ENCODE assay signal across 19 cellular contexts in genomic region chr1:8910914-8911313, GRCh38. TPM values are rescaled to one million over a fixed set of nuclear protein-coding genes. Genes with fewer than 3 reads are reported as not detected.
DNase-seq lines count a peak whose midpoint lies in the region; ATAC-seq, FAIRE-seq and TF ChIP-seq lines count a peak whose summit lies in the region.
"Had no signal": no experiment of that assay in that cellular context is flagged by ENCODE, and none has a peak within 500 bp of the region (broad histone marks: within the 10 kb centered on the region; RNA-seq: fewer than 3 reads in every experiment).

No MANE protein-coding gene starts in this region.

- no peaks in the 10 kb centered on the region for H4K20me1 ChIP-seq in keratinocyte (ENCODE audit: control insufficient read depth, extremely low read depth, insufficient read depth, low read length)
- H4K20me1 ChIP-seq: BLaER1 had no signal

- no peak overlapping the region for H3K27ac ChIP-seq in keratinocyte (ENCODE audit: control insufficient read depth, insufficient read depth, low read length)
- H3K27ac ChIP-seq in pancreas = no peak overlapping the region
- H3K27ac ChIP-seq: BLaER1, SK-N-MC had no signal

- H3K36me3 ChIP-seq in keratinocyte (ENCODE audit: control insufficient read depth in 2 of 2, extremely low read depth in 1 of 2, insufficient read depth in 2 of 2, low read length in 2 of 2) = no peaks in the 10 kb centered on the region
- H3K36me3 ChIP-seq in pancreas = no peaks in the 10 kb centered on the region
- H3K36me3 ChIP-seq: BLaER1 had no signal

- H3K4me3 ChIP-seq in keratinocyte (ENCODE audit: control insufficient read depth in 2 of 3, extremely low read depth in 1 of 3, insufficient read depth in 2 of 3, low read depth in 1 of 3, low read length in 3 of 3) (no peak overlapping the region), pancreas (no peak overlapping the region)
- H3K4me3 ChIP-seq: BLaER1, SK-N-MC had no signal

- no peak for ATAC-seq in pancreas
- ATAC-seq in GM21381 (IDR thresholded peaks at IDR 0.05; ENCODE audit: unreplicated experiment) = no peak
- no peak for ATAC-seq in HG03378 (IDR thresholded peaks at IDR 0.05; ENCODE audit: unreplicated experiment)

- no peak for TF ChIP-seq CTCF in keratinocyte (optimal IDR thresholded peaks at IDR 0.05 in 1 of 3, IDR thresholded peaks at IDR 0.05 in 1 of 3, conservative IDR thresholded peaks at IDR 0.05 in 1 of 3; ENCODE audit: extremely low read depth in 1 of 3, insufficient read depth in 2 of 3, low read length in 3 of 3)
- no peak for TF ChIP-seq CTCF in pancreas (IDR thresholded peaks at IDR 0.05)
- no peak for TF ChIP-seq CTCF in GM10266 (IDR thresholded peaks at IDR 0.05; ENCODE audit: control insufficient read depth, insufficient read depth, low read depth, missing control alignments)

- 60 to 61% methylated on average over 6 of the region's 6 CpGs for WGBS in pancreas, 2 donors

- dilution Hi-C loops in keratinocyte (cut with MboI; ENCODE audit: extremely low pct_ligation_motif_present, low sequenced_read_pairs) = no loop called here

- peak overlapping the region; percentile 50 for H3K4me2 ChIP-seq in keratinocyte (ENCODE audit: control insufficient read depth, extremely low read depth, insufficient read depth, low read depth, low read length)
- H3K4me2 ChIP-seq: BLaER1 had no signal

- FAIRE-seq in keratinocyte (lab: Jason Lieb, UNC) = peak; percentile 13
- no peak for FAIRE-seq in pancreas (lab: Jason Lieb, UNC)

- H3K4me1 ChIP-seq in keratinocyte (ENCODE audit: control insufficient read depth, extremely low read depth, insufficient read depth, low read length) (peaks cover 12% of the 10 kb centered on the region), pancreas (no peaks in the 10 kb centered on the region)

- H3K9me3 ChIP-seq in keratinocyte (ENCODE audit: control insufficient read depth, low read depth, low read length) (no peaks in the 10 kb centered on the region), pancreas (no peaks in the 10 kb centered on the region)

- H3K36me3 Mint-ChIP-seq in activated naive CD8-positive, alpha-beta T cell = peaks cover 11% of the 10 kb centered on the region

- H3K4me1 Mint-ChIP-seq in activated naive CD8-positive, alpha-beta T cell (ENCODE audit: low read depth) = peaks cover 44% of the 10 kb centered on the region
- H3K4me1 Mint-ChIP-seq: naive B cell had no signal

- H3K79me2 ChIP-seq in keratinocyte (ENCODE audit: control insufficient read depth, insufficient read depth, low read length) = no peaks in the 10 kb centered on the region

- no peak overlapping the region for H3K4me3 Mint-ChIP-seq in activated naive CD8-positive, alpha-beta T cell
- H3K4me3 Mint-ChIP-seq: activated CD4-positive, alpha-beta memory T cell treated with anti-CD3 and anti-CD28 coated beads, Interleukin-2, amount 10 ng/mL, durations not matched to agents 7 days and 5 days; IgD-negative memory B cell; naive B cell; type B pancreatic cell had no signal

- intact Hi-C loops in pancreas (cut with DNase I) = loop anchor here in 1 of 3 donors (10.0 kb wide), 1 partner anchor 194 kb away; no protein-coding TSS in a partner anchor

- no peaks in the 10 kb centered on the region for H3K9me1 ChIP-seq in keratinocyte (ENCODE audit: control insufficient read depth, extremely low read depth, insufficient read depth, low read length)

- H3K9me3 Mint-ChIP-seq in activated naive CD8-positive, alpha-beta T cell (ENCODE audit: low read depth) = no peaks in the 10 kb centered on the region
- H3K9me3 Mint-ChIP-seq: activated CD4-positive, alpha-beta memory T cell treated with anti-CD3 and anti-CD28 coated beads, Interleukin-2, amount 10 ng/mL, durations not matched to agents 7 days and 5 days; IgD-negative memory B cell; type B pancreatic cell had no signal

- DNase-seq in DMS153 (lab: John Stamatoyannopoulos, UW) (peak; percentile 81), HT1080 (ENCODE audit: low read depth) (peak; percentile 37), keratinocyte (ENCODE audit: low read depth, low spot score) (no peak), pancreas (no peak), GM10266 (ENCODE audit: extremely low spot score) (no peak)
- DNase-seq: activated CD4-positive, alpha-beta memory T cell treated with anti-CD3 and anti-CD28 coated beads, Interleukin-2, amount 10 ng/mL, durations not matched to agents 7 days and 5 days; activated naive CD4-positive, alpha-beta T cell; kidney glomerular epithelial cell; naive B cell; NCI-H1436 treated with DMSO at 0.1 percent for 48 hours had no signal

- H2AFZ ChIP-seq in keratinocyte (ENCODE audit: control insufficient read depth, low read length) = no peak overlapping the region

- H3K27me3 ChIP-seq in keratinocyte (ENCODE audit: control insufficient read depth, extremely low read depth, insufficient read depth, low read length) (no peaks in the 10 kb centered on the region), pancreas (no peaks in the 10 kb centered on the region)
- H3K27me3 ChIP-seq: BLaER1 had no signal

- H3K27me3 Mint-ChIP-seq in activated naive CD8-positive, alpha-beta T cell = no peaks in the 10 kb centered on the region
- H3K27me3 Mint-ChIP-seq: naive B cell, type B pancreatic cell had no signal

- peak overlapping the region; percentile 88 for H3K27ac Mint-ChIP-seq in activated naive CD8-positive, alpha-beta T cell
- H3K27ac Mint-ChIP-seq: activated CD4-positive, alpha-beta memory T cell treated with anti-CD3 and anti-CD28 coated beads, Interleukin-2, amount 10 ng/mL, durations not matched to agents 7 days and 5 days; IgD-negative memory B cell; type B pancreatic cell had no signal

- no peak overlapping the region for H3K9ac ChIP-seq in keratinocyte (ENCODE audit: control insufficient read depth, extremely low read depth, insufficient read depth, low read length)
- H3K9ac ChIP-seq: BLaER1 had no signal

RNA-seq across cellular contexts. Expression of gene ENO1, which starts 32.4 kb away (rescaled TPM):
- 3,632 and 3,729 TPM in 2 replicates for total RNA-seq in HT1080 (2014; rRNA removed; shearing (Covaris generic))
- 2,345 and 2,620 TPM in 2 replicates for polyA plus RNA-seq in HT1080 (2015; cell fraction: cytosol; rRNA removed)
- polyA plus RNA-seq in HT1080 (2015; cell fraction: nucleus; rRNA removed) = 3,922 and 4,106 TPM in 2 replicates
- polyA plus RNA-seq in keratinocyte (1,831 to 2,152 TPM (median 1,908 TPM) in 3 replicates), pancreas (100 to 1,000 TPM in 1 of 2 donors, 10 to 100 TPM in 1; 99.2 to 180 TPM)
- polyA plus RNA-seq in keratinocyte (2011; ENCODE audit: low read depth) = 5,319 TPM
- polyA plus RNA-seq in keratinocyte (2011; cell fraction: cytosol; rRNA removed) = 1,516 and 1,792 TPM in 2 replicates
- polyA plus RNA-seq in keratinocyte (2011; cell fraction: nucleus; rRNA removed) = 1,367 and 1,540 TPM in 2 replicates
- polyA plus RNA-seq in keratinocyte (2012; ENCODE audit: low replicate concordance) = 973 and 2,209 TPM in 2 replicates
- polyA minus RNA-seq in keratinocyte = 2,026 to 2,762 TPM (median 2,694 TPM) in 3 replicates
- polyA minus RNA-seq in keratinocyte (2011; cell fraction: cytosol; rRNA and poly(A)+ RNA removed) = 1,962 TPM
- 651 and 812 TPM in 2 replicates for polyA minus RNA-seq in keratinocyte (2011; cell fraction: nucleus; rRNA and poly(A)+ RNA removed)
- 100 to 1,000 TPM in 4 of 6 donors, 10 to 100 TPM in 2; 69.9 to 299 (median 166) TPM for total RNA-seq in pancreas

RNA-seq across cellular contexts. Expression of gene CA6, which starts 34.8 kb away (rescaled TPM):
- not detected in 2 replicates for total RNA-seq in HT1080 (2014; rRNA removed; shearing (Covaris generic))
- polyA plus RNA-seq in HT1080 (2015; cell fraction: cytosol; rRNA removed) = 0.05 TPM in 1 of 2 replicates, not detected in the other
- not detected in 2 replicates for polyA plus RNA-seq in HT1080 (2015; cell fraction: nucleus; rRNA removed)
- polyA plus RNA-seq in keratinocyte (not detected in 3 replicates), pancreas (not detected)
- not detected for polyA plus RNA-seq in keratinocyte (2011; ENCODE audit: low read depth)
- polyA plus RNA-seq in keratinocyte (2011; cell fraction: cytosol; rRNA removed) = not detected in 2 replicates
- polyA plus RNA-seq in keratinocyte (2011; cell fraction: nucleus; rRNA removed) = not detected in 2 replicates
- not detected in 2 replicates for polyA plus RNA-seq in keratinocyte (2012; ENCODE audit: low replicate concordance)
- polyA minus RNA-seq in keratinocyte = not detected in 3 replicates
- not detected for polyA minus RNA-seq in keratinocyte (2011; cell fraction: cytosol; rRNA and poly(A)+ RNA removed)
- polyA minus RNA-seq in keratinocyte (2011; cell fraction: nucleus; rRNA and poly(A)+ RNA removed) = not detected in 2 replicates
- total RNA-seq in pancreas = not detected
- total RNA-seq: cardiac septum, glomerular endothelial cell had no signal
- polyA plus RNA-seq: IgD-negative memory B cell had no signal

Comparison
In these comparisons a context has a peak if more than half of its experiments do, and no peak if none do; other contexts are left out.
1. DNase-seq: peak in DMS153 (single experiment) and HT1080 (single experiment); none in keratinocyte (single experiment), pancreas (0 of 6) and GM10266 (single experiment).
2. RNA of gene ENO1, which starts 32.4 kb away (total RNA-seq): 3,632 to 3,729 TPM in HT1080; 69.9 to 299 TPM in pancreas; every median in the first group is over 10 times any median in the second.